ENCODE assay signal across 1 cellular context in the genomic region with DNA sequence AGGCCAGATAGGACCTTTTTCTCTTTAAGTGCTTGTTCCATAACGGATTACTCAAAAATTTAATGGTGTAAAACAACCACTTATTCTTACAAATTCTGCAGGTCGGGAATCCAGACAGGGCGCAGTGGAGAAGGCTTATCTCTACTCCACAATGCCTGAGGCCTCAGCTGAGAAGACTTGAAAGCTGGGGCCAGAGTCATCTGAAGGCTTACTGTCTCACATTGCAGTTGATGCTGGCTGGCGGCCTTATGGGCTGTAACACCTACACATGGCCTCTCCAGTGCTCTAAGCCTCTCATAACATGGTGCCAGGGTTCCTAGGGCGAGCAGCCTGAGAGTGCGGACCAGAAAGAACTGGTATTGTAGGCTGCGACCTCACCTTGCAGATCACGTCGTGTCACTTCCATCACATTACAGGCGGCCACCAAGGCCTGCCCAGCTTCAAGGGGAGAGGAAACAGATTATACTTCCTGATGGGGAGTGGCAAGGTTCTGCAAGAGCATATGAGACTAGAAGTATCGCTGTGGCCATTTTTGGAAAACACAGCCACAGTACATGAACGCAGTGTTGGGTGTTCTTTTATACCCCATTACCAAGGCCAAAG.
TF ChIP-seq lines count a peak whose summit lies in the region.

No MANE protein-coding gene starts in this region.

TF ChIP-seq in IMR-90, 13 proteins besides CTCF, POLR2A, EP300 and RAD21:
- TF ChIP-seq FOS (IDR thresholded peaks at IDR 0.05; ENCODE audit: low read depth, low read length) (no peak), RFX5 (IDR thresholded peaks at IDR 0.05; ENCODE audit: low read depth, low read length) (no peak), CHD1 (IDR thresholded peaks at IDR 0.05; ENCODE audit: low read depth, low read length) (no peak)
